Comparison of ENCODE assay signal across 8 cellular contexts in the genomic region with DNA sequence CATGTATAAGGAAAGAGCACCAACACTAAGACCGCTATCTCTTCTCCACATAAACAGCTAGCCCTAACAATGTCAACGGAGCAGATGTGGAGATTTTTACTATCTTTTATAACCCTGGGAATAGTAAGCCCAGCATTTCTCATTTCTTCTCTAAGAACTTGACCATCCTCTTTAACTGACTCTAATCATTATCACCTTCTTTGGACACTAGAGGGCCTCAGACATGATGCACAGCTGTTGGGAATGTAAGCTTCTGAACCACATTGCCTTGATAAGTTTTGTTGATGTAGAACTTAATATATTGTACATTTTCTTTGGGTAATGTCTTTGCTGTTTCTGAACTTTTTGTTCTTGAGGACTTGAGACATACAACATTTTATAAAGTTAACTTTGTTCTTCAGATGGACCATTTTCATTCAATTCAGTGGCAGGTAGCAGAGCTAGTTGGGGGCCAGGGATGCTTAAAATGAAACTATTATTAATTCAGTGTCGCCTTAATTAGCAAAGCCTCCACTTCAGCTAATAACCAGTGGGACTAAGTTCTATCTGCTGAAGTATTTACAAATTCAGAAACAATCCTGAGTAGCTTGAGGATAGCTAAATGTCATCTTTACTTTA. TPM values are rescaled to one million over a fixed set of nuclear protein-coding genes. Genes with fewer than 3 reads are reported as not detected.
DNase-seq lines count a peak whose midpoint lies in the region; ATAC-seq, FAIRE-seq and TF ChIP-seq lines count a peak whose summit lies in the region.

No MANE protein-coding gene starts in this region.

- peak; percentile 68 for DNase-seq in activated CD4-positive, alpha-beta T cell treated with anti-CD3 and anti-CD28 coated beads, Interleukin-2, amount 10 ng/mL, durations not matched to agents 24 days and 14 days
- no peak for DNase-seq in activated CD4-positive, alpha-beta T cell treated with anti-CD3 and anti-CD28 coated beads for 1 hour
- DNase-seq in H54 (ENCODE audit: insufficient read length, low spot score) (no peak), LNCaP clone FGC (ENCODE audit: low read depth) (no peak), RWPE1 (ENCODE audit: low spot score) (no peak)

- ATAC-seq in esophagus mucosa (peak; percentile 75), GM21717 (IDR thresholded peaks at IDR 0.05; ENCODE audit: unreplicated experiment) (no peak)

- H3K27ac ChIP-seq in RWPE1: no peak overlapping the region
- H3K27ac ChIP-seq in neural cell (ENCODE audit: low read length): no peak overlapping the region

- peak; percentile 99 for FAIRE-seq in H54 (lab: Jason Lieb, UNC)

- TF ChIP-seq RAD21 in neural cell (conservative IDR thresholded peaks at IDR 0.05): peak; percentile 72

- H3K27me3 Mint-ChIP-seq in activated CD4-positive, alpha-beta T cell treated with anti-CD3 and anti-CD28 coated beads, Interleukin-2, amount 10 ng/mL, durations not matched to agents 24 days and 14 days: no peaks in the 10 kb centered on the region

- no peak for TF ChIP-seq EP300 in neural cell (conservative IDR thresholded peaks at IDR 0.05; ENCODE audit: poor library complexity, severe bottlenecking)

- intact Hi-C loops in activated CD4-positive, alpha-beta T cell treated with anti-CD3 and anti-CD28 coated beads, Interleukin-2, amount 10 ng/mL, durations not matched to agents 24 days and 14 days (cut with micrococcal nuclease): loop anchor here (1.0 to 2.0 kb wide), 4 partner anchors 10 to 54 kb away; a partner anchor contains a TSS

- no peaks in the 10 kb centered on the region for H3K27me3 ChIP-seq in neural cell (ENCODE audit: insufficient read depth, low read depth, low read length)

- no peak overlapping the region for H3K4me3 Mint-ChIP-seq in activated CD4-positive, alpha-beta T cell treated with anti-CD3 and anti-CD28 coated beads, Interleukin-2, amount 10 ng/mL, durations not matched to agents 24 days and 14 days

- H3K9ac ChIP-seq in neural cell (ENCODE audit: low read length): no peak overlapping the region

- H2AFZ ChIP-seq in neural cell (ENCODE audit: low read depth, low read length): no peak overlapping the region

- no peaks in the 10 kb centered on the region for H3F3A ChIP-seq in neural cell (ENCODE audit: insufficient read depth, low read length, poor library complexity, severe bottlenecking)

- CTCF ChIA-PET in RWPE1 (lab: Yijun Ruan, JAX): interaction anchor here (0.6 to 2.3 kb wide), 12 partner anchors 9 to 519 kb away, joined by 3 to 10 read pairs (median 4); a partner anchor contains a TSS

- no peaks in the 10 kb centered on the region for H4K20me1 ChIP-seq in neural cell (ENCODE audit: insufficient read depth)

- H3K27ac Mint-ChIP-seq in activated CD4-positive, alpha-beta T cell treated with anti-CD3 and anti-CD28 coated beads, Interleukin-2, amount 10 ng/mL, durations not matched to agents 24 days and 14 days: no peak overlapping the region

- H3K9me3 Mint-ChIP-seq in activated CD4-positive, alpha-beta T cell treated with anti-CD3 and anti-CD28 coated beads, Interleukin-2, amount 10 ng/mL, durations not matched to agents 24 days and 14 days: no peaks in the 10 kb centered on the region

- peaks cover 9% of the 10 kb centered on the region for H3K79me2 ChIP-seq in neural cell (replicated peaks; ENCODE audit: insufficient read depth, low read length)

- no peaks in the 10 kb centered on the region for H3K9me2 ChIP-seq in neural cell (ENCODE audit: insufficient read depth, low read length)

- H3K4me2 ChIP-seq in neural cell (ENCODE audit: low read length): no peak overlapping the region

- H3K36me3 Mint-ChIP-seq in activated CD4-positive, alpha-beta T cell treated with anti-CD3 and anti-CD28 coated beads, Interleukin-2, amount 10 ng/mL, durations not matched to agents 24 days and 14 days (ENCODE audit: low read depth): peaks cover 57% of the 10 kb centered on the region

- peak; percentile 82 for TF ChIP-seq CTCF in LNCaP clone FGC (IDR thresholded peaks at IDR 0.05; ENCODE audit: control insufficient read depth, extremely low read depth, insufficient read depth)
- TF ChIP-seq CTCF in RWPE1 (conservative IDR thresholded peaks at IDR 0.05; ENCODE audit: low read depth): peak; percentile 78
- peak; percentile 78 for TF ChIP-seq CTCF in neural cell (IDR thresholded peaks at IDR 0.05; ENCODE audit: poor library complexity, severe bottlenecking)

- POLR2A ChIA-PET in RWPE1 (lab: Yijun Ruan, JAX; ENCODE audit: low non-redundant PET): no interaction called here

- peaks cover 4% of the 10 kb centered on the region for H3K36me3 ChIP-seq in neural cell (ENCODE audit: insufficient read depth, low read length)

- no peaks in the 10 kb centered on the region for H3K9me3 ChIP-seq in neural cell (ENCODE audit: low read length)

- TF ChIP-seq POLR2A in H54 (IDR thresholded peaks at IDR 0.05; ENCODE audit: low read depth, low read length): no peak

- H3K4me1 Mint-ChIP-seq in activated CD4-positive, alpha-beta T cell treated with anti-CD3 and anti-CD28 coated beads, Interleukin-2, amount 10 ng/mL, durations not matched to agents 24 days and 14 days: peaks cover 38% of the 10 kb centered on the region

- H3K4me3 ChIP-seq in LNCaP clone FGC (ENCODE audit: low read depth, low read length): no peak overlapping the region
- no peak overlapping the region for H3K4me3 ChIP-seq in neural cell (ENCODE audit: low read length)

TF ChIP-seq in neural cell, 6 proteins besides CTCF, POLR2A, EP300 and RAD21:
- peak; percentile 85 for TF ChIP-seq SMC3 (conservative IDR thresholded peaks at IDR 0.05; ENCODE audit: poor library complexity)
- no peak for TF ChIP-seq MXI1 (conservative IDR thresholded peaks at IDR 0.05; ENCODE audit: poor library complexity, severe bottlenecking)
- TF ChIP-seq TAF1 (IDR thresholded peaks at IDR 0.05; ENCODE audit: low read depth): no peak
- no peak for TF ChIP-seq POLR2AphosphoS5 (IDR thresholded peaks at IDR 0.05)
- no peak for TF ChIP-seq EZH2 (IDR thresholded peaks at IDR 0.05; ENCODE audit: borderline replicate concordance, insufficient read depth, low read length, poor library complexity, severe bottlenecking)
- TF ChIP-seq, protein P1, sequence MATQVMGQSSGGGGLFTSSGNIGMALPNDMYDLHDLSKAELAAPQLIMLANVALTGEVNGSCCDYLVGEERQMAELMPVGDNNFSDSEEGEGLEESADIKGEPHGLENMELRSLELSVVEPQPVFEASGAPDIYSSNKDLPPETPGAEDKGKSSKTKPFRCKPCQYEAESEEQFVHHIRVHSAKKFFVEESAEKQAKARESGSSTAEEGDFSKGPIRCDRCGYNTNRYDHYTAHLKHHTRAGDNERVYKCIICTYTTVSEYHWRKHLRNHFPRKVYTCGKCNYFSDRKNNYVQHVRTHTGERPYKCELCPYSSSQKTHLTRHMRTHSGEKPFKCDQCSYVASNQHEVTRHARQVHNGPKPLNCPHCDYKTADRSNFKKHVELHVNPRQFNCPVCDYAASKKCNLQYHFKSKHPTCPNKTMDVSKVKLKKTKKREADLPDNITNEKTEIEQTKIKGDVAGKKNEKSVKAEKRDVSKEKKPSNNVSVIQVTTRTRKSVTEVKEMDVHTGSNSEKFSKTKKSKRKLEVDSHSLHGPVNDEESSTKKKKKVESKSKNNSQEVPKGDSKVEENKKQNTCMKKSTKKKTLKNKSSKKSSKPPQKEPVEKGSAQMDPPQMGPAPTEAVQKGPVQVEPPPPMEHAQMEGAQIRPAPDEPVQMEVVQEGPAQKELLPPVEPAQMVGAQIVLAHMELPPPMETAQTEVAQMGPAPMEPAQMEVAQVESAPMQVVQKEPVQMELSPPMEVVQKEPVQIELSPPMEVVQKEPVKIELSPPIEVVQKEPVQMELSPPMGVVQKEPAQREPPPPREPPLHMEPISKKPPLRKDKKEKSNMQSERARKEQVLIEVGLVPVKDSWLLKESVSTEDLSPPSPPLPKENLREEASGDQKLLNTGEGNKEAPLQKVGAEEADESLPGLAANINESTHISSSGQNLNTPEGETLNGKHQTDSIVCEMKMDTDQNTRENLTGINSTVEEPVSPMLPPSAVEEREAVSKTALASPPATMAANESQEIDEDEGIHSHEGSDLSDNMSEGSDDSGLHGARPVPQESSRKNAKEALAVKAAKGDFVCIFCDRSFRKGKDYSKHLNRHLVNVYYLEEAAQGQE (IDR thresholded peaks at IDR 0.05; ENCODE audit: borderline replicate concordance): no peak

RNA-seq across cellular contexts. Expression of a gene that starts 9.6 kb away (rescaled TPM):
- 0.33 and 0.44 TPM in 2 replicates for total RNA-seq in activated CD4-positive, alpha-beta T cell treated with anti-CD3 and anti-CD28 coated beads, Interleukin-2, amount 10 ng/mL, durations not matched to agents 24 days and 14 days
- total RNA-seq in esophagus mucosa: not detected
- polyA plus RNA-seq in neural cell: 519 and 568 TPM in 2 replicates
- polyA minus RNA-seq in neural cell: 247 and 249 TPM in 2 replicates

RNA-seq across cellular contexts. Expression of a gene that starts 10.3 kb away (rescaled TPM):
- total RNA-seq in activated CD4-positive, alpha-beta T cell treated with anti-CD3 and anti-CD28 coated beads, Interleukin-2, amount 10 ng/mL, durations not matched to agents 24 days and 14 days: 39.5 TPM in 2 replicates
- total RNA-seq in esophagus mucosa: 12.0 TPM
- 82.4 and 84.7 TPM in 2 replicates for polyA plus RNA-seq in neural cell
- polyA minus RNA-seq in neural cell: 102 and 106 TPM in 2 replicates

RNA-seq across cellular contexts. Expression of a gene that starts 45.4 kb away (rescaled TPM):
- not detected in 2 replicates for total RNA-seq in activated CD4-positive, alpha-beta T cell treated with anti-CD3 and anti-CD28 coated beads, Interleukin-2, amount 10 ng/mL, durations not matched to agents 24 days and 14 days
- not detected for total RNA-seq in esophagus mucosa
- polyA plus RNA-seq in neural cell: 0.34 and 0.52 TPM in 2 replicates
- polyA minus RNA-seq in neural cell: 0.46 and 0.73 TPM in 2 replicates
